ENCODE assay signal across 9 cellular contexts in genomic region chr3:151210676-151211381, GRCh38. TPM values are rescaled to one million over a fixed set of nuclear protein-coding genes. Genes with fewer than 3 reads are reported as not detected.
DNase-seq lines count a peak whose midpoint lies in the region; ATAC-seq, FAIRE-seq and TF ChIP-seq lines count a peak whose summit lies in the region.
"Had no signal": no experiment of that assay in that cellular context is flagged by ENCODE, and none has a peak within 500 bp of the region (broad histone marks: within the 10 kb centered on the region; RNA-seq: fewer than 3 reads in every experiment).

No MANE protein-coding gene starts in this region.

- no peak overlapping the region for H3K27ac Mint-ChIP-seq in GM23338

- WGBS in HepG2 (ENCODE audit: low lambda C conversion rate), result 30% methylated on average over 2 of the region's 4 CpGs

- peaks cover 3% of the 10 kb centered on the region for H3K27me3 Mint-ChIP-seq in GM23338 (ENCODE audit: insufficient read depth, low read depth, poor library complexity)

- POLR2A ChIA-PET in HepG2 (lab: Yijun Ruan, JAX), result interaction anchor here (0.6 to 1.6 kb wide), 6 partner anchors 11 to 448 kb away, joined by 3 to 15 read pairs (median 8); partner anchors contain the start of gene SIAH2

- H3K79me2 ChIP-seq in GM23338 (replicated peaks; ENCODE audit: insufficient read depth), result no peaks in the 10 kb centered on the region
- no peaks in the 10 kb centered on the region for H3K79me2 ChIP-seq in HepG2 (ENCODE audit: insufficient read depth, low read length)

- TF ChIP-seq EP300 in HepG2 (IDR thresholded peaks at IDR 0.05; ENCODE audit: low read depth in 2 of 2, low read length in 2 of 2) (no peak), HepG2 (CRISPR knock-in tag; IDR thresholded peaks at IDR 0.05; ENCODE audit: borderline replicate concordance) (no peak)

- H3K4me3 ChIP-seq in GM23338 (no peak overlapping the region), HepG2 (replicated peaks in 1 of 3; ENCODE audit: insufficient read depth in 1 of 3, low read depth in 2 of 3, low read length in 3 of 3) (peak overlapping the region; percentile 5 to 48 (median 41); a peak in 5 of 6 replicates)
- H3K4me3 ChIP-seq: thoracic aorta had no signal

- H3K36me3 ChIP-seq in GM23338 (ENCODE audit: insufficient read depth), result no peaks in the 10 kb centered on the region
- no peaks in the 10 kb centered on the region for H3K36me3 ChIP-seq in HepG2 (replicated peaks in 1 of 2; ENCODE audit: control insufficient read depth in 1 of 2, insufficient read depth in 2 of 2, low read length in 2 of 2)
- H3K36me3 ChIP-seq: thoracic aorta had no signal

- H3K27ac ChIP-seq in GM23338 (ENCODE audit: low read depth) (no peak overlapping the region), HepG2 (ENCODE audit: extremely low read length, insufficient read depth, low read length) (peak overlapping the region; percentile 53)
- H3K27ac ChIP-seq: thoracic aorta had no signal

- H3K4me2 ChIP-seq in GM23338, result no peak overlapping the region
- peak overlapping the region; percentile 78 for H3K4me2 ChIP-seq in HepG2 (ENCODE audit: low read depth, low read length)

- 0 out of 4 replicates have a peak, but pooled peaks of 1 of the 2 experiments have one; percentile 9 for TF ChIP-seq CTCF in GM23338 (conservative IDR thresholded peaks at IDR 0.05; ENCODE audit: low read depth in 2 of 2)
- peak; percentile 71 for TF ChIP-seq CTCF in HepG2 (CRISPR knock-in tag; IDR thresholded peaks at IDR 0.05)

- DNase-seq in GM23338 (ENCODE audit: low spot score), result peak; percentile 31
- peak; percentile 33 for DNase-seq in RPMI8226
- DNase-seq in HepG2 (ENCODE audit: low spot score), result peak; percentile 35
- DNase-seq in foreskin melanocyte, result no peak
- no peak for DNase-seq in urothelium cell line (ENCODE audit: low spot score)

- FAIRE-seq in HepG2 (lab: Jason Lieb, UNC), result peak; percentile 55
- no peak for FAIRE-seq in urothelium cell line (lab: Jason Lieb, UNC)

- H3K9me3 ChIP-seq in HepG2 (ENCODE audit: low read length), result no peaks in the 10 kb centered on the region
- H3K9me3 ChIP-seq: thoracic aorta had no signal

- TF ChIP-seq RAD21 in HepG2 (CRISPR knock-in tag; IDR thresholded peaks at IDR 0.05), result no peak; the same call in 1 of the 2 replicates

- H3K27me3 ChIP-seq in GM23338 (ENCODE audit: insufficient read depth), result no peaks in the 10 kb centered on the region
- H3K27me3 ChIP-seq in HepG2 (ENCODE audit: control insufficient read depth in 1 of 2, insufficient read depth in 2 of 2, low read length in 2 of 2), result no peaks in the 10 kb centered on the region

- in situ Hi-C loops in HepG2 (cut with HindIII; ENCODE audit: extremely low pct_ligation_motif_present, low pct_unique_long_range_greater_than_20kb), result loop anchor here (25.0 kb wide), 1 partner anchor 576 kb away; no protein-coding TSS in a partner anchor

- no peak overlapping the region for H3K4me3 Mint-ChIP-seq in GM23338

- H2AFZ ChIP-seq in GM23338 (no peak overlapping the region), HepG2 (ENCODE audit: low read length) (peak overlapping the region; percentile 55)

- no peaks in the 10 kb centered on the region for H3F3A ChIP-seq in GM23338 (replicated peaks; ENCODE audit: low read depth)

- H4K20me1 ChIP-seq in GM23338 (replicated peaks; ENCODE audit: insufficient read depth) (no peaks in the 10 kb centered on the region), HepG2 (ENCODE audit: insufficient read depth, low read length) (no peaks in the 10 kb centered on the region)

- H3K36me3 Mint-ChIP-seq in GM23338 (ENCODE audit: low read depth), result no peaks in the 10 kb centered on the region

- H3K9ac ChIP-seq in HepG2 (ENCODE audit: insufficient read depth, low read depth, low read length), result peak overlapping the region; percentile 38

- intact Hi-C loops in HepG2 (cut with micrococcal nuclease; ENCODE audit: unreplicated experiment), result loop anchor here (5.0 kb wide), 1 partner anchor 44 kb away; no protein-coding TSS in a partner anchor

- no peak for TF ChIP-seq POLR2A in HepG2 (IDR thresholded peaks at IDR 0.05; ENCODE audit: insufficient read depth in 1 of 2, low read depth in 2 of 2, low read length in 2 of 2)

- H3K4me1 ChIP-seq in GM23338 (ENCODE audit: insufficient read depth) (no peaks in the 10 kb centered on the region), HepG2 (ENCODE audit: insufficient read depth, low read length) (peaks cover 23% of the 10 kb centered on the region)

- BruUV-seq in HepG2 (replicated peaks; lab: Mats Ljungman, UMichigan), result no TSS peak

- CTCF ChIA-PET in HepG2 (lab: Yijun Ruan, JAX; ENCODE audit: low intra/inter-chr PET ratio, low total read pairs), result interaction anchor here (1.2 kb wide), 1 partner anchor 42 kb away, joined by 7 read pairs; no protein-coding TSS in a partner anchor

- H3K9me2 ChIP-seq in GM23338 (ENCODE audit: insufficient read depth), result no peaks in the 10 kb centered on the region

- H3K4me1 Mint-ChIP-seq in GM23338, result peaks cover 22% of the 10 kb centered on the region

- H3K9me3 Mint-ChIP-seq in GM23338, result no peaks in the 10 kb centered on the region

- ATAC-seq in GM18498 (IDR thresholded peaks at IDR 0.05; ENCODE audit: unreplicated experiment), result peak; percentile 72
- peak; percentile 70 for ATAC-seq in GM23338
- ATAC-seq in HepG2, result peak; percentile 98
- ATAC-seq in HG03139 (IDR thresholded peaks at IDR 0.05; ENCODE audit: unreplicated experiment), result no peak

TF ChIP-seq in GM23338, 12 proteins besides CTCF, POLR2A, EP300 and RAD21 (continues in another document):
- no peak for TF ChIP-seq NANOG (IDR thresholded peaks at IDR 0.05; ENCODE audit: borderline replicate concordance)
- TF ChIP-seq EZH2 (IDR thresholded peaks at IDR 0.05; ENCODE audit: low read depth, unreplicated experiment), result no peak
- no peak for TF ChIP-seq ZNF331 (CRISPR knock-in tag; IDR thresholded peaks at IDR 0.05; ENCODE audit: low read depth)
- TF ChIP-seq ZNF114 (CRISPR knock-in tag; IDR thresholded peaks at IDR 0.05), result no peak
- no peak for TF ChIP-seq POLR2AphosphoS5 (IDR thresholded peaks at IDR 0.05; ENCODE audit: low read depth)

TF ChIP-seq in HepG2, 621 proteins besides CTCF, POLR2A, EP300 and RAD21 (continues in another document):
- TF ChIP-seq NR2F6 (IDR thresholded peaks at IDR 0.05) (no peak), NR2F6 (CRISPR knock-in tag; IDR thresholded peaks at IDR 0.05) (no peak), STAT5B (CRISPR knock-in tag; IDR thresholded peaks at IDR 0.05) (no peak), ETS1 (CRISPR knock-in tag; IDR thresholded peaks at IDR 0.05) (no peak), ELK4 (CRISPR knock-in tag; IDR thresholded peaks at IDR 0.05; ENCODE audit: borderline replicate concordance) (no peak), KAT7 (CRISPR knock-in tag; IDR thresholded peaks at IDR 0.05; ENCODE audit: borderline replicate concordance) (no peak), SOX6 (IDR thresholded peaks at IDR 0.05) (no peak), SOX6 (CRISPR knock-in tag; IDR thresholded peaks at IDR 0.05) (peak; percentile 38; the same call in 1 of the 2 replicates), ZNF263 (CRISPR knock-in tag; IDR thresholded peaks at IDR 0.05) (no peak), ARNTL (CRISPR knock-in tag; IDR thresholded peaks at IDR 0.05) (no peak)

RNA-seq across cellular contexts. Expression of gene GPR171, which starts 7.8 kb away (rescaled TPM):
- total RNA-seq in GM23338 (2014; rRNA removed; shearing (Covaris generic)), result not detected in 2 replicates
- polyA plus RNA-seq in GM23338 (2016; fragmentation: Nextera tagmentation; extraction: Ambion mirVana), result 2.4 and 3.4 TPM in 2 replicates
- not detected in 2 replicates for total RNA-seq in HepG2 (2016; rRNA removed; fragmentation: Illumina TruSeq; extraction: Trizol)
- not detected in 2 replicates for total RNA-seq in HepG2 (2016; cell fraction: cytosol; rRNA removed; fragmentation: Illumina TruSeq; extraction: Trizol; ENCODE audit: low read depth)
- total RNA-seq in HepG2 (2016; cell fraction: insoluble cytoplasmic fraction; rRNA removed; fragmentation: Illumina TruSeq; extraction: Trizol), result not detected in 2 replicates
- not detected in 2 replicates for total RNA-seq in HepG2 (2016; cell fraction: membrane; rRNA removed; fragmentation: Illumina TruSeq; extraction: Trizol)
- not detected in 2 replicates for total RNA-seq in HepG2 (2016; cell fraction: nucleus; rRNA removed; fragmentation: Illumina TruSeq; extraction: Trizol)
- not detected in 2 replicates for polyA plus RNA-seq in HepG2 (2011; rRNA removed)
- not detected in 2 replicates for polyA plus RNA-seq in HepG2 (2011; cell fraction: cytosol; rRNA removed)
- polyA plus RNA-seq in HepG2 (2011; cell fraction: nucleus; rRNA removed), result not detected in 2 replicates
- polyA plus RNA-seq in HepG2 (2012), result not detected in 2 replicates
- not detected in 2 replicates for polyA plus RNA-seq in HepG2 (2016; cell fraction: cytosol; fragmentation: Illumina TruSeq; extraction: Trizol; ENCODE audit: low read depth)
- not detected in 2 replicates for polyA plus RNA-seq in HepG2 (2016; cell fraction: insoluble cytoplasmic fraction; fragmentation: Illumina TruSeq; extraction: Trizol; ENCODE audit: low read depth)
- not detected in 2 replicates for polyA plus RNA-seq in HepG2 (2016; cell fraction: membrane; fragmentation: Illumina TruSeq; extraction: Trizol; ENCODE audit: low read depth)
- not detected in 2 replicates for polyA plus RNA-seq in HepG2 (2016; cell fraction: nucleus; fragmentation: Illumina TruSeq; extraction: Trizol; ENCODE audit: insufficient read depth, low read depth)
- polyA minus RNA-seq in HepG2 (2011; rRNA and poly(A)+ RNA removed; ENCODE audit: low replicate concordance), result not detected in 2 replicates
- not detected in 2 replicates for polyA minus RNA-seq in HepG2 (2011; cell fraction: cytosol; rRNA and poly(A)+ RNA removed)
- not detected in 2 replicates for polyA minus RNA-seq in HepG2 (2011; cell fraction: nucleus; rRNA and poly(A)+ RNA removed)
- total RNA-seq: RPMI7951 had no signal

Comparison
In these comparisons a context has a peak if more than half of its experiments do, and no peak if none do; other contexts are left out.
1. DNase-seq: peak in GM23338 (single experiment), RPMI8226 (single experiment) and HepG2 (single experiment); none in foreskin melanocyte (single experiment) and urothelium cell line (single experiment).